Comparison of ENCODE assay signal across 11 cellular contexts in genomic region chr6:2877960-2878359, GRCh38. TPM values are rescaled to one million over a fixed set of nuclear protein-coding genes. Genes with fewer than 3 reads are reported as not detected.
DNase-seq lines count a peak whose midpoint lies in the region; ATAC-seq and TF ChIP-seq lines count a peak whose summit lies in the region.
"Had no signal": no experiment of that assay in that cellular context is flagged by ENCODE, and none has a peak within 500 bp of the region (broad histone marks: within the 10 kb centered on the region; RNA-seq: fewer than 3 reads in every experiment).

No MANE protein-coding gene starts in this region.

- peaks cover 80% of the 10 kb centered on the region for H3K4me1 Mint-ChIP-seq in activated T-cell treated with anti-CD3 and anti-CD28 coated beads, Interleukin-2, amount 50 U/mL, for 72 hours (ENCODE audit: low read depth)
- H3K4me1 Mint-ChIP-seq in activated B cell treated with CpG ODN at 0.5 μM for 24 hours = peaks cover 88% of the 10 kb centered on the region

- no peaks in the 10 kb centered on the region for H3K79me2 ChIP-seq in hepatocyte

- H3K9me3 ChIP-seq in hepatocyte (ENCODE audit: low read depth) (no peaks in the 10 kb centered on the region), subcutaneous abdominal adipose tissue (ENCODE audit: control insufficient read depth in 5 of 5, low read length in 5 of 5) (no peaks in the 10 kb centered on the region)
- H3K9me3 ChIP-seq: MG63 had no signal

- TF ChIP-seq CTCF in activated B cell treated with CpG ODN at 0.5 μM for 24 hours (IDR thresholded peaks at IDR 0.05) = no peak
- TF ChIP-seq CTCF in hepatocyte (IDR thresholded peaks at IDR 0.05; ENCODE audit: poor library complexity) = no peak

- peaks cover 24% of the 10 kb centered on the region for H3K4me1 ChIP-seq in hepatocyte (ENCODE audit: insufficient read depth)
- peaks cover 7 to 36% (median 30%) of the 10 kb centered on the region in 5 donors for H3K4me1 ChIP-seq in subcutaneous abdominal adipose tissue (ENCODE audit: control insufficient read depth in 5 of 5, insufficient read depth in 5 of 5, low read length in 5 of 5)

- H3K9me3 Mint-ChIP-seq in activated T-cell treated with anti-CD3 and anti-CD28 coated beads, Interleukin-2, amount 50 U/mL, for 72 hours = no peaks in the 10 kb centered on the region
- no peaks in the 10 kb centered on the region for H3K9me3 Mint-ChIP-seq in activated B cell treated with CpG ODN at 0.5 μM for 24 hours

- POLR2A ChIA-PET in activated B cell treated with CpG ODN at 0.5 μM for 24 hours (lab: Charles Lee) = interaction anchor here (0.5 to 3.0 kb wide), 8 partner anchors 28 to 1088 kb away, joined by 3 to 13 read pairs (median 4); no protein-coding TSS in a partner anchor

- intact Hi-C loops in activated B cell treated with CpG ODN at 0.5 μM for 24 hours (cut with micrococcal nuclease) = no loop called here

- no peak overlapping the region for H3K4me2 ChIP-seq in hepatocyte

- no peak overlapping the region for H2AFZ ChIP-seq in hepatocyte

- no peak for DNase-seq in activated T-cell treated with anti-CD3 and anti-CD28 coated beads, Interleukin-2, amount 50 U/mL, for 72 hours
- no peak for DNase-seq in activated T-cell treated with anti-CD3 and anti-CD28 coated beads, Interleukin-2, amount 50 U/mL, for 1 hour
- DNase-seq in activated B cell treated with CpG ODN at 0.5 μM for 24 hours (no peak), hepatocyte (ENCODE audit: low spot score) (no peak), UCSD-AML1 (lab: John Stamatoyannopoulos, UW; ENCODE audit: unreplicated experiment) (no peak)
- DNase-seq in stimulated activated CD4-positive, alpha-beta T cell treated with anti-CD3 and anti-CD28 coated beads, Interleukin-4, amount 100 ng/mL, for 24 hours = no peak
- DNase-seq: NCI-H524 had no signal

- H3K27me3 ChIP-seq in hepatocyte = no peaks in the 10 kb centered on the region
- no peaks in the 10 kb centered on the region for H3K27me3 ChIP-seq in subcutaneous abdominal adipose tissue (ENCODE audit: control insufficient read depth in 5 of 5, insufficient read depth in 4 of 5, low read length in 5 of 5)
- H3K27me3 ChIP-seq: MG63 had no signal

- 77% methylated on average over 2 of the region's 2 CpGs for whole genome bisulfite sequencing in hepatocyte (ENCODE audit: low lambda C conversion rate, missing lambda C conversion rate)

- no peaks in the 10 kb centered on the region for H4K20me1 ChIP-seq in hepatocyte (ENCODE audit: insufficient read depth, poor library complexity, severe bottlenecking)

- no peaks in the 10 kb centered on the region for H3K9me2 ChIP-seq in hepatocyte (replicated peaks; ENCODE audit: insufficient read depth)

- H3K27ac Mint-ChIP-seq in activated T-cell treated with anti-CD3 and anti-CD28 coated beads, Interleukin-2, amount 50 U/mL, for 72 hours = peak overlapping the region; percentile 53
- peak overlapping the region; percentile 99 for H3K27ac Mint-ChIP-seq in activated B cell treated with CpG ODN at 0.5 μM for 24 hours

- no peak overlapping the region for H3K9ac ChIP-seq in subcutaneous abdominal adipose tissue (ENCODE audit: low read length in 5 of 5)

- CTCF ChIA-PET in activated B cell treated with CpG ODN at 0.5 μM for 24 hours (lab: Charles Lee) = interaction anchor here (1.0 to 4.0 kb wide), 6 partner anchors 15 to 53 kb away, joined by 3 to 25 read pairs (median 5); no protein-coding TSS in a partner anchor

- H3K4me3 ChIP-seq in hepatocyte (no peak overlapping the region), subcutaneous abdominal adipose tissue (ENCODE audit: low read depth in 1 of 5, low read length in 5 of 5) (no peak overlapping the region)
- H3K4me3 ChIP-seq: MG63 had no signal

- H3K4me3 Mint-ChIP-seq in activated T-cell treated with anti-CD3 and anti-CD28 coated beads, Interleukin-2, amount 50 U/mL, for 72 hours = peak overlapping the region; percentile 38 to 62
- peak overlapping the region; percentile 67 for H3K4me3 Mint-ChIP-seq in activated B cell treated with CpG ODN at 0.5 μM for 24 hours

- peak; percentile 20 to 26 for ATAC-seq in activated T-cell treated with anti-CD3 and anti-CD28 coated beads, Interleukin-2, amount 50 U/mL, for 72 hours (replicated peaks in 1 of 2)
- ATAC-seq in activated B cell treated with CpG ODN at 0.5 μM for 24 hours (ENCODE audit: low read depth) (no peak), GM21528 (IDR thresholded peaks at IDR 0.05; ENCODE audit: low FRiP score, unreplicated experiment) (no peak)
- ATAC-seq: SK-N-SH treated with all-trans-retinoic acid at 6 μM for 48 hours had no signal

- peaks cover 4 to 9% of the 10 kb centered on the region in 2 donors for H3K36me3 Mint-ChIP-seq in activated T-cell treated with anti-CD3 and anti-CD28 coated beads, Interleukin-2, amount 50 U/mL, for 72 hours (ENCODE audit: insufficient read depth in 2 of 2)
- H3K36me3 Mint-ChIP-seq in activated B cell treated with CpG ODN at 0.5 μM for 24 hours (ENCODE audit: low read depth) = peaks cover 33% of the 10 kb centered on the region

- H3K27ac ChIP-seq in hepatocyte = peak overlapping the region; percentile 33
- peak overlapping the region; percentile 88 for H3K27ac ChIP-seq in subcutaneous abdominal adipose tissue (ENCODE audit: low read depth, low read length)

- H3K36me3 ChIP-seq in hepatocyte (replicated peaks; ENCODE audit: insufficient read depth, low read depth) (no peaks in the 10 kb centered on the region), subcutaneous abdominal adipose tissue (ENCODE audit: control insufficient read depth in 5 of 5, insufficient read depth in 5 of 5, low read length in 5 of 5) (no peaks in the 10 kb centered on the region)
- H3K36me3 ChIP-seq: MG63 had no signal

- no peaks in the 10 kb centered on the region for H3K27me3 Mint-ChIP-seq in activated T-cell treated with anti-CD3 and anti-CD28 coated beads, Interleukin-2, amount 50 U/mL, for 72 hours (ENCODE audit: low read depth)
- no peaks in the 10 kb centered on the region for H3K27me3 Mint-ChIP-seq in activated B cell treated with CpG ODN at 0.5 μM for 24 hours

RNA-seq across cellular contexts. Expression of gene SERPINB9, which starts 25.1 kb away (rescaled TPM):
- total RNA-seq in activated T-cell treated with anti-CD3 and anti-CD28 coated beads, Interleukin-2, amount 50 U/mL, for 72 hours = 10 to 100 TPM; 70.7 to 96.1 TPM
- 142 and 149 TPM in 2 replicates for total RNA-seq in activated B cell treated with CpG ODN at 0.5 μM for 24 hours
- 37.2 and 51.1 TPM in 2 replicates for total RNA-seq in hepatocyte
- polyA plus RNA-seq in hepatocyte = 60.5 and 70.0 TPM in 2 replicates

RNA-seq across cellular contexts. Expression of gene SERPINB1, which starts 36.3 kb away (rescaled TPM):
- 100 to 1,000 TPM; 131 to 203 TPM for total RNA-seq in activated T-cell treated with anti-CD3 and anti-CD28 coated beads, Interleukin-2, amount 50 U/mL, for 72 hours
- total RNA-seq in activated B cell treated with CpG ODN at 0.5 μM for 24 hours = 59.9 and 60.5 TPM in 2 replicates
- 48.6 and 57.0 TPM in 2 replicates for total RNA-seq in hepatocyte
- 45.9 and 56.5 TPM in 2 replicates for polyA plus RNA-seq in hepatocyte

Comparison
In these comparisons a context has a peak if more than half of its experiments do, and no peak if none do; other contexts are left out.
1. ATAC-seq: peak in activated T-cell treated with anti-CD3 and anti-CD28 coated beads, Interleukin-2, amount 50 U/mL, for 72 hours (2 of 2); none in activated B cell treated with CpG ODN at 0.5 μM for 24 hours (single experiment) and GM21528 (single experiment).